Comparison of ENCODE assay signal across 8 cellular contexts in the genomic region with DNA sequence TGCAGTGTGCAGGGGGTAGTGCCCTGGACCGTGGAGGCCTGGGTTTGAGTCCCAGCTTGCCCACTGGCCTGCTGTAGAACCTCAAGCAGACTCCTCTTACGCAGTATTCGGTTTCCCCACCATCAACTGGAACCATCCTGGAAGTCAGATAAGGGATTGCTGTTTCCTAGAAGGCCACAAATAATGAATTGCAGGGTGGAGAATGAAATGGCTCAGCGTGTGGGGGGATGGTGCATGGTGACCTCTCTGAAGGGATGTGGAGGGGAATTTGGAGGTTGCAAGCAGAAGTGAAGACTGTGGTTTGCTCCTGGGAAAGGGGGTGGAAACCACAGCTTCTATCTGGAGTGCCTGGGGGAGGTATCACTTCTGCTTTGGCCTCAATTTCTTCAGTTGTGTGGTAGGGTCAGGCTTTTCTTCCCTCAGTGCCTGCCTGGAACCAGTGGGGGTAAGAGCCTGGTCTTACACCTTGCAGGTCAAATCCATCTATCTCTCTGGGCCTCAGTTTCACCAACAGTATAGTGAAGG. TPM values are rescaled to one million over a fixed set of nuclear protein-coding genes. Genes with fewer than 3 reads are reported as not detected.
A peak's percentile ranks its signal among the peaks of the same experiment; 100 is the strongest.
DNase-seq lines count a peak whose midpoint lies in the region; ATAC-seq and TF ChIP-seq lines count a peak whose summit lies in the region.

No MANE protein-coding gene starts in this region.

- H3K9me2 ChIP-seq in SU-DHL-6 (replicated peaks; ENCODE audit: insufficient read depth, low read length) = no peaks in the 10 kb centered on the region

- DNase-seq in medulla oblongata (ENCODE audit: extremely low spot score) (peak; percentile 73), SK-N-DZ (ENCODE audit: low spot score) (no peak), COLO829 (ENCODE audit: low spot score) (no peak), NCI-H510A (lab: John Stamatoyannopoulos, UW) (no peak)

- peak overlapping the region; percentile 78 to 100 (median 97) for H3K4me2 ChIP-seq in BLaER1 treated with 17β-estradiol and CSF1 and Interleukin-3, amounts not matched to agents 10 nM and 100 nM
- peak overlapping the region; percentile 1 for H3K4me2 ChIP-seq in SU-DHL-6 (ENCODE audit: low read depth, low read length, poor library complexity, severe bottlenecking)

- no peak for TF ChIP-seq CTCF in SU-DHL-6 (IDR thresholded peaks at IDR 0.05; ENCODE audit: insufficient read depth, low read length, poor library complexity, severe bottlenecking)

- H3K79me2 ChIP-seq in SU-DHL-6 (ENCODE audit: insufficient read depth, low read length) = no peaks in the 10 kb centered on the region

- peak overlapping the region in 7 of 11 experiments; percentile 39 to 68 (median 48); a peak in 14 of 22 replicates for H3K9ac ChIP-seq in BLaER1 treated with 17β-estradiol and CSF1 and Interleukin-3, amounts not matched to agents 10 nM and 100 nM
- H3K9ac ChIP-seq in SU-DHL-6 (ENCODE audit: low read length) = no peak overlapping the region

- peaks cover 66 to 75% (median 70%) of the 10 kb centered on the region in 10 experiments for H3K4me1 ChIP-seq in BLaER1 treated with 17β-estradiol and CSF1 and Interleukin-3, amounts not matched to agents 10 nM and 100 nM

- peaks cover 0 to 33% (median 0%) of the 10 kb centered on the region in 11 experiments; a peak in 5 of 22 replicates for H4K20me1 ChIP-seq in BLaER1 treated with 17β-estradiol and CSF1 and Interleukin-3, amounts not matched to agents 10 nM and 100 nM
- H4K20me1 ChIP-seq in SU-DHL-6 (ENCODE audit: low read depth, low read length) = no peaks in the 10 kb centered on the region

- H3K27ac ChIP-seq in BLaER1 treated with 17β-estradiol and CSF1 and Interleukin-3, amounts not matched to agents 10 nM and 100 nM = peak overlapping the region in 10 of 11 experiments; percentile 27 to 73 (median 68); a peak in 18 of 22 replicates
- H3K27ac ChIP-seq in SU-DHL-6 (ENCODE audit: low read depth, low read length) = no peak overlapping the region

- H2AFZ ChIP-seq in SU-DHL-6 (ENCODE audit: low read depth, low read length, severe bottlenecking) = no peak overlapping the region

- peak overlapping the region in 6 of 10 experiments; percentile 34 to 69 (median 52); a peak in 12 of 20 replicates for H3K4me3 ChIP-seq in BLaER1 treated with 17β-estradiol and CSF1 and Interleukin-3, amounts not matched to agents 10 nM and 100 nM
- H3K4me3 ChIP-seq in SU-DHL-6 (ENCODE audit: insufficient read depth, low read length, poor library complexity, severe bottlenecking) = no peak overlapping the region

- no peaks in the 10 kb centered on the region for H3K9me3 ChIP-seq in BLaER1 treated with 17β-estradiol and CSF1 and Interleukin-3, amounts not matched to agents 10 nM and 100 nM (replicated peaks in 1 of 11)
- no peaks in the 10 kb centered on the region for H3K9me3 ChIP-seq in SU-DHL-6 (ENCODE audit: insufficient read depth, low read length)

- H3K36me3 ChIP-seq in BLaER1 treated with 17β-estradiol and CSF1 and Interleukin-3, amounts not matched to agents 10 nM and 100 nM = no peaks in the 10 kb centered on the region
- no peaks in the 10 kb centered on the region for H3K36me3 ChIP-seq in SU-DHL-6 (ENCODE audit: low read length)

- peaks cover 0 to 80% (median 0%) of the 10 kb centered on the region in 11 experiments; a peak in 5 of 22 replicates for H3K27me3 ChIP-seq in BLaER1 treated with 17β-estradiol and CSF1 and Interleukin-3, amounts not matched to agents 10 nM and 100 nM
- H3K27me3 ChIP-seq in SU-DHL-6 (ENCODE audit: low read length) = no peaks in the 10 kb centered on the region

- ATAC-seq in GM19023 (IDR thresholded peaks at IDR 0.05; ENCODE audit: unreplicated experiment) (peak; percentile 81), HG03060 (IDR thresholded peaks at IDR 0.05; ENCODE audit: low read depth, unreplicated experiment) (peak; percentile 63)

- no peaks in the 10 kb centered on the region for H3F3A ChIP-seq in SU-DHL-6 (ENCODE audit: insufficient read depth)

RNA-seq across cellular contexts. Expression of a gene that starts 1.7 kb away (rescaled TPM):
- 2.9 and 6.8 TPM in 2 replicates for polyA plus RNA-seq in SK-N-DZ (2014; cell fraction: cytosol; rRNA removed)
- polyA plus RNA-seq in SK-N-DZ (2014; cell fraction: nucleus; rRNA removed) = 1.8 and 2.2 TPM in 2 replicates

RNA-seq across cellular contexts. Expression of a gene that starts 7.8 kb away (rescaled TPM):
- polyA plus RNA-seq in SK-N-DZ (2014; cell fraction: cytosol; rRNA removed) = 5.1 and 8.5 TPM in 2 replicates
- polyA plus RNA-seq in SK-N-DZ (2014; cell fraction: nucleus; rRNA removed) = 6.4 and 7.8 TPM in 2 replicates

RNA-seq across cellular contexts. Expression of a gene that starts 57.9 kb away (rescaled TPM):
- polyA plus RNA-seq in SK-N-DZ (2014; cell fraction: cytosol; rRNA removed) = 158 and 208 TPM in 2 replicates
- polyA plus RNA-seq in SK-N-DZ (2014; cell fraction: nucleus; rRNA removed) = 212 and 219 TPM in 2 replicates
